1 cellular context compared by ENCODE assay signal in the genomic region with DNA sequence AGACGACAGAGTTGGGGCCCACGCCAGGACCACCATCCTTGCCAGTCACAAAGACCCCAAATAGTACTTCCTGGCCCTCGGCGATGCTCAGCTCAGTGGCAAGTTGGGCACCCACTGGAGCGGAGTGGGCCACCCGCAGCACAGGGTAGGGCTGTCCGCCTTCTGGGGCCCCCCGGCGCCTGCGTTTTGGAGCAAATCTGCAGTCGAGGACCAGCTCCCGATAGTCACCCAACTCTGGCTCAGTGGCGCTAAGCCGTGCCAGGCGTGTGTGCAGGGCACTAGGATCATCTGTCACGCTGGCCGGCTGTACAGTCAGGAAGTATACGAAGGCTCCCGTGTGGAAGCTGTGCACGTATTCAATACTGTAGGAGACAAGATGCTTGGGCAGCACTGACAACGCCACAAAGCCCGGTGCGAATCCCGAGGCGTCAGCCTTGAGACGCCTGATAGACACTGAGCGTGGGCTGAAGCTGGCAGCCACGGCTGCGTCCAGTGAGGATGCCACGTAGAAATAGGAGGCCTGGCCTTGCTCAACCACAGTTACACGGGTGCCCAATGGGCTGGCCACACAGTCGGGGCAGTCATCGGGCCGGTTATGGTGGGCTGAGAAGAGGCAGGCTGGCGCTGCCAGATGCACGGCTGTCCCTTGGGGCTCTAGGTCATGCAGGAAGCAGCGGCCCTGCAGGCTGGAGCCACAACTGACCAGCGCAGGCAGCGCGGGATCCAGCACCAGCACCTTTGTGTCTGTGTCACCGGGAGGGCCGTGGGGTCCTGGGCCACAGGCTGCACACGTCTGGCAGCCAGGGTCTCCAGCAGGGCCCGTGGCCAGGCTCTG.
TF ChIP-seq lines count a peak whose summit lies in the region.

No MANE protein-coding gene starts in this region.

TF ChIP-seq in HepG2, 621 proteins besides CTCF, POLR2A, EP300 and RAD21:
- TF ChIP-seq CENPX (CRISPR knock-in tag; IDR thresholded peaks at IDR 0.05) (no peak), ZNF605 (CRISPR knock-in tag; IDR thresholded peaks at IDR 0.05) (no peak), RBFOX2 (IDR thresholded peaks at IDR 0.05; ENCODE audit: low read depth, low read length) (no peak), ZSCAN22 (CRISPR knock-in tag; IDR thresholded peaks at IDR 0.05) (no peak), ZFP36L2 (CRISPR knock-in tag; IDR thresholded peaks at IDR 0.05) (no peak), KDM2A (CRISPR knock-in tag; IDR thresholded peaks at IDR 0.05; ENCODE audit: borderline replicate concordance, low read depth) (no peak), BRCA1 (CRISPR knock-in tag; IDR thresholded peaks at IDR 0.05) (no peak), MED1 (CRISPR knock-in tag; IDR thresholded peaks at IDR 0.05) (no peak), SCMH1 (CRISPR knock-in tag; IDR thresholded peaks at IDR 0.05; ENCODE audit: borderline replicate concordance) (no peak), HMG20B (CRISPR knock-in tag; conservative IDR thresholded peaks at IDR 0.05) (no peak), ZNF772 (CRISPR knock-in tag; IDR thresholded peaks at IDR 0.05) (no peak), ZBTB7B (CRISPR knock-in tag; IDR thresholded peaks at IDR 0.05) (no peak), SNAPC2 (CRISPR knock-in tag; IDR thresholded peaks at IDR 0.05) (no peak), HCFC1 (IDR thresholded peaks at IDR 0.05; ENCODE audit: low read depth, low read length) (no peak), ZNF230 (CRISPR knock-in tag; IDR thresholded peaks at IDR 0.05) (no peak), PRPF4 (IDR thresholded peaks at IDR 0.05; ENCODE audit: low read depth, low read length, poor library complexity, severe bottlenecking) (no peak)
- TF ChIP-seq, protein P1, sequence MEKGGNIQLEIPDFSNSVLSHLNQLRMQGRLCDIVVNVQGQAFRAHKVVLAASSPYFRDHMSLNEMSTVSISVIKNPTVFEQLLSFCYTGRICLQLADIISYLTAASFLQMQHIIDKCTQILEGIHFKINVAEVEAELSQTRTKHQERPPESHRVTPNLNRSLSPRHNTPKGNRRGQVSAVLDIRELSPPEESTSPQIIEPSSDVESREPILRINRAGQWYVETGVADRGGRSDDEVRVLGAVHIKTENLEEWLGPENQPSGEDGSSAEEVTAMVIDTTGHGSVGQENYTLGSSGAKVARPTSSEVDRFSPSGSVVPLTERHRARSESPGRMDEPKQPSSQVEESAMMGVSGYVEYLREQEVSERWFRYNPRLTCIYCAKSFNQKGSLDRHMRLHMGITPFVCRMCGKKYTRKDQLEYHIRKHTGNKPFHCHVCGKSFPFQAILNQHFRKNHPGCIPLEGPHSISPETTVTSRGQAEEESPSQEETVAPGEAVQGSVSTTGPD (CRISPR knock-in tag; IDR thresholded peaks at IDR 0.05): no peak
- TF ChIP-seq, protein P2, sequence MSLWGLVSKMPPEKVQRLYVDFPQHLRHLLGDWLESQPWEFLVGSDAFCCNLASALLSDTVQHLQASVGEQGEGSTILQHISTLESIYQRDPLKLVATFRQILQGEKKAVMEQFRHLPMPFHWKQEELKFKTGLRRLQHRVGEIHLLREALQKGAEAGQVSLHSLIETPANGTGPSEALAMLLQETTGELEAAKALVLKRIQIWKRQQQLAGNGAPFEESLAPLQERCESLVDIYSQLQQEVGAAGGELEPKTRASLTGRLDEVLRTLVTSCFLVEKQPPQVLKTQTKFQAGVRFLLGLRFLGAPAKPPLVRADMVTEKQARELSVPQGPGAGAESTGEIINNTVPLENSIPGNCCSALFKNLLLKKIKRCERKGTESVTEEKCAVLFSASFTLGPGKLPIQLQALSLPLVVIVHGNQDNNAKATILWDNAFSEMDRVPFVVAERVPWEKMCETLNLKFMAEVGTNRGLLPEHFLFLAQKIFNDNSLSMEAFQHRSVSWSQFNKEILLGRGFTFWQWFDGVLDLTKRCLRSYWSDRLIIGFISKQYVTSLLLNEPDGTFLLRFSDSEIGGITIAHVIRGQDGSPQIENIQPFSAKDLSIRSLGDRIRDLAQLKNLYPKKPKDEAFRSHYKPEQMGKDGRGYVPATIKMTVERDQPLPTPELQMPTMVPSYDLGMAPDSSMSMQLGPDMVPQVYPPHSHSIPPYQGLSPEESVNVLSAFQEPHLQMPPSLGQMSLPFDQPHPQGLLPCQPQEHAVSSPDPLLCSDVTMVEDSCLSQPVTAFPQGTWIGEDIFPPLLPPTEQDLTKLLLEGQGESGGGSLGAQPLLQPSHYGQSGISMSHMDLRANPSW (CRISPR knock-in tag; IDR thresholded peaks at IDR 0.05; ENCODE audit: borderline replicate concordance): no peak
- TF ChIP-seq, protein P3, sequence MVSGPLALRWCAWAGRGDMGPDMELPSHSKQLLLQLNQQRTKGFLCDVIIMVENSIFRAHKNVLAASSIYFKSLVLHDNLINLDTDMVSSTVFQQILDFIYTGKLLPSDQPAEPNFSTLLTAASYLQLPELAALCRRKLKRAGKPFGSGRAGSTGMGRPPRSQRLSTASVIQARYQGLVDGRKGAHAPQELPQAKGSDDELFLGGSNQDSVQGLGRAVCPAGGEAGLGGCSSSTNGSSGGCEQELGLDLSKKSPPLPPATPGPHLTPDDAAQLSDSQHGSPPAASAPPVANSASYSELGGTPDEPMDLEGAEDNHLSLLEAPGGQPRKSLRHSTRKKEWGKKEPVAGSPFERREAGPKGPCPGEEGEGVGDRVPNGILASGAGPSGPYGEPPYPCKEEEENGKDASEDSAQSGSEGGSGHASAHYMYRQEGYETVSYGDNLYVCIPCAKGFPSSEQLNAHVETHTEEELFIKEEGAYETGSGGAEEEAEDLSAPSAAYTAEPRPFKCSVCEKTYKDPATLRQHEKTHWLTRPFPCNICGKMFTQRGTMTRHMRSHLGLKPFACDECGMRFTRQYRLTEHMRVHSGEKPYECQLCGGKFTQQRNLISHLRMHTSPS (CRISPR knock-in tag; IDR thresholded peaks at IDR 0.05; ENCODE audit: low read depth): no peak
